13 cellular contexts compared by ENCODE assay signal in the genomic region with DNA sequence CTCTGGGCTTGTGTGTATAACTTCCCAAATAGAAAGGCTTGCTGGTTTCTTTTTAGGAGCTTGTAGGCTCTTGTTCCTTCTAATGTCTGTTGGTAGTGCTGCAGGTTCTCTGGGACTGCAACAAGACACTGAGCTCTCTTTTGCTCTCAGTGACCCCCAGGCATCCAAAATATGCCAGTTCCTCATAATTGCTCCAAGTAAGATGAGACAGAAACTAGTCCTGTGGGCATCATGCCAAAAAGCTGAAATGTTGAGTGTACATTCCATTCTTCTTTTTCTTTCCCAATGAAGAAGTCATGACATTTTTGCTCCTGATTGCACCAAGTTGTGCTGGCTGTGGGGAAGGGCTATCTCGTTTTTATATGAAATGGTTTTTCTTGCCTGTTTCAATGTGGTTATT. TPM values are rescaled to one million over a fixed set of nuclear protein-coding genes. Genes with fewer than 3 reads are reported as not detected.
A peak's percentile ranks its signal among the peaks of the same experiment; 100 is the strongest.
DNase-seq lines count a peak whose midpoint lies in the region; ATAC-seq, FAIRE-seq and TF ChIP-seq lines count a peak whose summit lies in the region.
"Had no signal": no experiment of that assay in that cellular context is flagged by ENCODE, and none has a peak within 500 bp of the region (broad histone marks: within the 10 kb centered on the region; RNA-seq: fewer than 3 reads in every experiment).

No MANE protein-coding gene starts in this region.

- no peak overlapping the region for H2BK5ac ChIP-seq in mesenchymal stem cell (ENCODE audit: low read depth, low read length, poor library complexity, severe bottlenecking)

- no peak overlapping the region for H3K23ac ChIP-seq in mesenchymal stem cell (ENCODE audit: low read length in 2 of 2)

- H3K9ac ChIP-seq in mesenchymal stem cell (ENCODE audit: low read length), result no peak overlapping the region

- FAIRE-seq in HTR-8/SVneo (lab: Jason Lieb, UNC), result no peak
- FAIRE-seq in GM12891 (lab: Jason Lieb, UNC), result no peak

- H3K14ac ChIP-seq in mesenchymal stem cell (ENCODE audit: low read length in 2 of 2), result no peak overlapping the region

- H2BK120ac ChIP-seq in mesenchymal stem cell (ENCODE audit: low read depth, low read length), result no peak overlapping the region

- H3K4ac ChIP-seq in mesenchymal stem cell (ENCODE audit: low read depth in 1 of 2, low read length in 2 of 2), result no peak overlapping the region

- H2AK5ac ChIP-seq in mesenchymal stem cell (ENCODE audit: low read length, severe bottlenecking), result peak overlapping the region; percentile 73

- no peak overlapping the region for H2BK12ac ChIP-seq in mesenchymal stem cell (ENCODE audit: low read length in 2 of 2)

- H4K8ac ChIP-seq in mesenchymal stem cell (ENCODE audit: low read length), result no peak overlapping the region

- in situ Hi-C loops in GM13976 (cut with MboI; ENCODE audit: low sequenced_read_pairs, unreplicated experiment), result no loop called here

- no peak overlapping the region for H2BK15ac ChIP-seq in mesenchymal stem cell (ENCODE audit: low read depth, poor library complexity, severe bottlenecking)

- peaks cover 7% of the 10 kb centered on the region for H3K79me1 ChIP-seq in mesenchymal stem cell (replicated peaks; ENCODE audit: low read length, poor library complexity, severe bottlenecking)

- H4K91ac ChIP-seq in mesenchymal stem cell (ENCODE audit: low read length), result no peak overlapping the region

- H3K27ac ChIP-seq in mesenchymal stem cell (ENCODE audit: low read length, poor library complexity, severe bottlenecking) (peak overlapping the region; percentile 95), gastroesophageal sphincter (no peak overlapping the region)

- peaks cover 13% of the 10 kb centered on the region for H3K9me3 ChIP-seq in mesenchymal stem cell (ENCODE audit: control insufficient read depth, low read length)
- H3K9me3 ChIP-seq in gastroesophageal sphincter, result peaks cover 0 to 17% (median 0%) of the 10 kb centered on the region in 3 donors

- TF ChIP-seq CTCF in cardiac fibroblast (IDR thresholded peaks at IDR 0.05; ENCODE audit: low read depth, low read length) (no peak), gastroesophageal sphincter (IDR thresholded peaks at IDR 0.05) (no peak), GM13976 (IDR thresholded peaks at IDR 0.05; ENCODE audit: borderline replicate concordance, control extremely low read depth, extremely low read depth, insufficient read depth, missing control alignments) (no peak)

- H3K4me1 ChIP-seq in mesenchymal stem cell (ENCODE audit: control insufficient read depth, insufficient read depth, low read depth, low read length), result peaks cover 19% of the 10 kb centered on the region
- peaks cover 0 to 2% (median 2%) of the 10 kb centered on the region in 3 donors for H3K4me1 ChIP-seq in gastroesophageal sphincter

- no peak for TF ChIP-seq POLR2A in gastroesophageal sphincter (IDR thresholded peaks at IDR 0.05)
- TF ChIP-seq POLR2A in GM12891 (IDR thresholded peaks at IDR 0.05; ENCODE audit: low read depth, low read length), result no peak

- DNase-seq in AG08396 (ENCODE audit: low spot score) (peak; percentile 77), HTR-8/SVneo (ENCODE audit: insufficient read length, low spot score) (peak; percentile 21), cardiac fibroblast (ENCODE audit: low read depth in 2 of 2) (peak; percentile 88 to 91), mesenchymal stem cell (peak; percentile 68), GM13976 (ENCODE audit: low spot score) (no peak), GM12891 (ENCODE audit: insufficient read length, low spot score) (no peak)
- DNase-seq in activated CD4-positive, CD25-positive, alpha-beta regulatory T cell treated with anti-CD3 and anti-CD28 coated beads, Interleukin-2, amount 50 U/mL, for 72 hours, result no peak
- DNase-seq: CD8-positive, alpha-beta T cell; NCI-H510A treated with DMSO at 0.1 percent for 48 hours; stimulated activated naive CD4-positive, alpha-beta T cell; T-cell had no signal

- H3K27me3 ChIP-seq in mesenchymal stem cell (ENCODE audit: control insufficient read depth in 1 of 2, insufficient read depth in 1 of 2, low read length in 2 of 2) (no peaks in the 10 kb centered on the region), gastroesophageal sphincter (no peaks in the 10 kb centered on the region)

- no peak for TF ChIP-seq EP300 in gastroesophageal sphincter (IDR thresholded peaks at IDR 0.05)

- ATAC-seq in gastroesophageal sphincter, result no peak
- ATAC-seq: CD8-positive, alpha-beta T cell; T-cell had no signal

- no peak overlapping the region for H2AFZ ChIP-seq in mesenchymal stem cell (ENCODE audit: low read depth, low read length)

- H3K4me3 ChIP-seq in cardiac fibroblast (replicated peaks in 1 of 2; ENCODE audit: low read depth in 2 of 2, low read length in 2 of 2) (no peak overlapping the region), mesenchymal stem cell (ENCODE audit: insufficient read depth in 1 of 2, low read depth in 1 of 2, low read length in 2 of 2) (no peak overlapping the region), gastroesophageal sphincter (no peak overlapping the region)

- H3K36me3 ChIP-seq in mesenchymal stem cell (ENCODE audit: control insufficient read depth in 1 of 2, insufficient read depth in 2 of 2, low read depth in 1 of 2, low read length in 2 of 2), result peaks cover 0 to 3% of the 10 kb centered on the region in 2 experiments
- peaks cover 0 to 37% of the 10 kb centered on the region in 2 donors for H3K36me3 ChIP-seq in gastroesophageal sphincter

- H3K18ac ChIP-seq in mesenchymal stem cell (ENCODE audit: low read depth in 1 of 2, low read length in 2 of 2), result peak overlapping the region in 1 of 2 experiments; percentile 41

- peak overlapping the region; percentile 52 for H3K4me2 ChIP-seq in mesenchymal stem cell (ENCODE audit: low read length, poor library complexity, severe bottlenecking)

- 38% methylated on average over 1 of the region's 1 CpG for WGBS in mesenchymal stem cell
- 38% methylated on average over 1 of the region's 1 CpG; no CpG with 5 or more reads in 1 of the 2 donors for WGBS in gastroesophageal sphincter (ENCODE audit: low coverage in 1 of 2), 2 donors

TF ChIP-seq in GM12891, 5 proteins besides CTCF, POLR2A, EP300 and RAD21:
- TF ChIP-seq SPI1 (IDR thresholded peaks at IDR 0.05; ENCODE audit: low read depth, low read length), result no peak
- TF ChIP-seq POLR2AphosphoS5 (IDR thresholded peaks at IDR 0.05; ENCODE audit: low read depth, low read length), result no peak
- TF ChIP-seq TAF1 (IDR thresholded peaks at IDR 0.05; ENCODE audit: low read depth, low read length), result no peak
- TF ChIP-seq PAX5 (IDR thresholded peaks at IDR 0.05; ENCODE audit: insufficient read depth, low read length, severe bottlenecking), result no peak
- TF ChIP-seq POU2F2 (IDR thresholded peaks at IDR 0.05; ENCODE audit: low read depth, low read length), result no peak

RNA-seq across cellular contexts. Expression of a gene that starts 7.1 kb away (rescaled TPM):
- polyA plus RNA-seq in mesenchymal stem cell (2013, experiment 1 of 2), result not detected
- polyA plus RNA-seq in mesenchymal stem cell (2013, experiment 2 of 2), result not detected
- total RNA-seq in gastroesophageal sphincter, result not detected
- 0.21 TPM for polyA plus RNA-seq in GM12891 (2012; ENCODE audit: low read depth, missing spikeins)
- total RNA-seq: CD8-positive, alpha-beta T cell; cerebellum; T-cell had no signal

Comparison
In these comparisons a context has a peak if more than half of its experiments do, and no peak if none do; other contexts are left out.
1. DNase-seq: peak in AG08396 (single experiment), HTR-8/SVneo (single experiment), cardiac fibroblast (2 of 2) and mesenchymal stem cell (single experiment); none in activated CD4-positive, CD25-positive, alpha-beta regulatory T cell treated with anti-CD3 and anti-CD28 coated beads, Interleukin-2, amount 50 U/mL, for 72 hours (single experiment), GM13976 (single experiment) and GM12891 (single experiment).